9 cellular contexts compared by ENCODE assay signal in genomic region chr9:35828716-35829083, GRCh38. TPM values are rescaled to one million over a fixed set of nuclear protein-coding genes. Genes with fewer than 3 reads are reported as not detected.
DNase-seq lines count a peak whose midpoint lies in the region; ATAC-seq and TF ChIP-seq lines count a peak whose summit lies in the region.
"Had no signal": no experiment of that assay in that cellular context is flagged by ENCODE, and none has a peak within 500 bp of the region (broad histone marks: within the 10 kb centered on the region; RNA-seq: fewer than 3 reads in every experiment).

TSS of gene FAM221B (minus strand) at chr9:35828732. CDS start at chr9:35826161, 2,571 bp downstream.

- DNase-seq in CD4-positive, alpha-beta T cell = peak in 5 of 10 experiments; percentile 11 to 42 (median 14)
- no peak for DNase-seq in HAP-1 (ENCODE audit: low spot score in 2 of 2)
- peak; percentile 81 for DNase-seq in WTC11 (ENCODE audit: low spot score)
- DNase-seq in foreskin fibroblast = no peak
- DNase-seq in prostate gland (ENCODE audit: low spot score) = no peak
- DNase-seq in OCI-M2 (lab: John Stamatoyannopoulos, UW; ENCODE audit: unreplicated experiment) = no peak
- no peak for DNase-seq in SKM-1 treated with dmso at 0.1 percent for 144 hours (lab: John Stamatoyannopoulos, UW; ENCODE audit: unreplicated experiment)

- H3K4me3 ChIP-seq in HAP-1 (peak within 1 kb of the TSS; percentile 41), foreskin fibroblast (ENCODE audit: low read depth in 1 of 2, low read length in 2 of 2) (peak within 1 kb of the TSS; percentile 64 to 71), prostate gland (peak within 1 kb of the TSS; percentile 73 to 99)

- peak within 1 kb of the TSS; percentile 47 for H3K27ac ChIP-seq in CD4-positive, alpha-beta T cell (ENCODE audit: low read depth, low read length)
- peak within 1 kb of the TSS; percentile 89 to 99 for H3K27ac ChIP-seq in prostate gland

- POLR2A ChIA-PET in CD4-positive, alpha-beta T cell (lab: Charles Lee) = interaction anchor here (1.0 to 1.8 kb wide), 4 partner anchors 11 to 17 kb away, joined by 3 to 14 read pairs (median 6); partner anchors contain the start of genes HINT2 and SPAG8
- POLR2A ChIA-PET in WTC11 (lab: Charles Lee) = interaction anchor here (0.6 to 1.0 kb wide), 4 partner anchors 15 to 290 kb away, joined by 3 to 5 read pairs (median 3); partner anchors contain the start of gene SPAG8

- no peaks in the 10 kb centered on the region for H3K27me3 ChIP-seq in CD4-positive, alpha-beta T cell (ENCODE audit: control insufficient read depth, insufficient read depth, low read length)
- H3K27me3 ChIP-seq in HAP-1 (ENCODE audit: low read depth) = no peaks in the 10 kb centered on the region
- H3K27me3 ChIP-seq in prostate gland (replicated peaks; ENCODE audit: insufficient read depth) = no peaks in the 10 kb centered on the region

- CTCF ChIA-PET in CD4-positive, alpha-beta T cell (lab: Charles Lee) = interaction anchor here (1.0 to 1.8 kb wide), 3 partner anchors 38 to 182 kb away, joined by 3 to 7 read pairs (median 5); no protein-coding TSS in a partner anchor
- CTCF ChIA-PET in WTC11 (lab: Charles Lee) = interaction anchor here (0.6 to 2.7 kb wide), 19 partner anchors 11 to 225 kb away, joined by 3 to 27 read pairs (median 4); partner anchors contain the start of gene HINT2

- H3K4me1 Mint-ChIP-seq in CD4-positive, alpha-beta T cell (ENCODE audit: low read depth) = peaks cover 39% of the 10 kb centered on the region
- peaks cover 26% of the 10 kb centered on the region for H3K4me1 Mint-ChIP-seq in WTC11

- no peak for TF ChIP-seq CTCF in CD4-positive, alpha-beta T cell (IDR thresholded peaks at IDR 0.05)
- no peak for TF ChIP-seq CTCF in WTC11 (IDR thresholded peaks at IDR 0.05)
- no peak for TF ChIP-seq CTCF in foreskin fibroblast (IDR thresholded peaks at IDR 0.05; ENCODE audit: low read depth, low read length)
- TF ChIP-seq CTCF in prostate gland (IDR thresholded peaks at IDR 0.05) = no peak

- no peaks in the 10 kb centered on the region for H3K9me3 ChIP-seq in CD4-positive, alpha-beta T cell (ENCODE audit: control insufficient read depth, low read length)
- H3K9me3 ChIP-seq in HAP-1 (no peaks in the 10 kb centered on the region), prostate gland (no peaks in the 10 kb centered on the region)

- peaks cover 5% of the 10 kb centered on the region for H3K4me1 ChIP-seq in HAP-1
- H3K4me1 ChIP-seq in prostate gland (replicated peaks) = peaks cover 32% of the 10 kb centered on the region

- TF ChIP-seq POLR2A in prostate gland (IDR thresholded peaks at IDR 0.05) = no peak

- ATAC-seq in CD4-positive, alpha-beta T cell (ENCODE audit: poor library complexity) = no peak
- ATAC-seq in WTC11 = peak; percentile 52
- ATAC-seq in HG03571 (IDR thresholded peaks at IDR 0.05; ENCODE audit: unreplicated experiment) = no peak

- in situ Hi-C loops in HAP-1 (cut with MboI; ENCODE audit: low sequenced_read_pairs) = no loop called here

- H3K36me3 Mint-ChIP-seq in CD4-positive, alpha-beta T cell (ENCODE audit: low read depth) = no peaks in the 10 kb centered on the region
- H3K36me3 Mint-ChIP-seq in WTC11 = no peaks in the 10 kb centered on the region

- H3K27ac Mint-ChIP-seq in CD4-positive, alpha-beta T cell = peak within 1 kb of the TSS; percentile 83
- peak within 1 kb of the TSS; percentile 77 for H3K27ac Mint-ChIP-seq in WTC11

- H3K9me3 Mint-ChIP-seq in CD4-positive, alpha-beta T cell = no peaks in the 10 kb centered on the region
- no peaks in the 10 kb centered on the region for H3K9me3 Mint-ChIP-seq in WTC11

- intact Hi-C loops in CD4-positive, alpha-beta T cell (cut with DNase I, micrococcal nuclease) = loop anchor here (1.0 to 5.0 kb wide), 6 partner anchors 13 to 221 kb away; partner anchors contain the start of genes CCDC107 (in 1 of the 2), HINT2 (in 1 of the 2), RMRP (in 1 of the 2) and SPAG8 (in 1 of the 2)
- intact Hi-C loops in prostate gland (cut with DNase I) = loop anchor here (5.0 kb wide), 1 partner anchor 54 kb away; no protein-coding TSS in a partner anchor

- 1% methylated on average over 21 of the region's 21 CpGs for WGBS in prostate gland

- H3K36me3 ChIP-seq in HAP-1 (replicated peaks) (no peaks in the 10 kb centered on the region), prostate gland (no peaks in the 10 kb centered on the region)

- no peaks in the 10 kb centered on the region for H3K27me3 Mint-ChIP-seq in CD4-positive, alpha-beta T cell
- peaks cover 2% of the 10 kb centered on the region; the same call in 1 of the 2 replicates for H3K27me3 Mint-ChIP-seq in WTC11 (ENCODE audit: low read depth)

- peak within 1 kb of the TSS; percentile 97 for H3K4me3 Mint-ChIP-seq in CD4-positive, alpha-beta T cell
- peak within 1 kb of the TSS; percentile 75 for H3K4me3 Mint-ChIP-seq in WTC11

TF ChIP-seq in WTC11, 78 proteins besides CTCF, POLR2A, EP300 and RAD21:
- TF ChIP-seq ZNF121 (CRISPR knock-in tag; IDR thresholded peaks at IDR 0.05) (0 out of 2 replicates have a peak, but pooled peaks have one; percentile 8), NFYB (CRISPR knock-in tag; conservative IDR thresholded peaks at IDR 0.05; ENCODE audit: low read depth) (no peak), RORB (CRISPR knock-in tag; IDR thresholded peaks at IDR 0.05) (no peak)
TF ChIP-seq in WTC11: peak in this region for 1.

RNA-seq across cellular contexts. Expression of gene FAM221B, which starts in this region (rescaled TPM):
- total RNA-seq in CD4-positive, alpha-beta T cell = not detected
- total RNA-seq in WTC11 (2021) (0.11 TPM in 1 of 3 replicates, not detected in the others), prostate gland (1 to 10 TPM in 1 of 2 donors, under 1 TPM in 1; 0.46 to 5.1 TPM)
- total RNA-seq: M059J had no signal

Comparison
In these comparisons a context has a peak if more than half of its experiments do, and no peak if none do; other contexts are left out.
1. Peak in DNase-seq and ATAC-seq in WTC11; RNA of the gene not detected or under 1 TPM.